Comparison of ENCODE assay signal across 18 cellular contexts in genomic region chr5:113166285-113166684, GRCh38.
DNase-seq lines count a peak whose midpoint lies in the region; TF ChIP-seq lines count a peak whose summit lies in the region.
"Had no signal": no experiment of that assay in that cellular context is flagged by ENCODE, and none has a peak within 500 bp of the region (broad histone marks: within the 10 kb centered on the region; RNA-seq: fewer than 3 reads in every experiment).

No MANE protein-coding gene starts in this region.

- CTCF ChIA-PET in AG04450 (lab: Charles Lee) = interaction anchor here (0.8 to 1.3 kb wide), 4 partner anchors 20 to 170 kb away, joined by 3 to 7 read pairs (median 4); no protein-coding TSS in a partner anchor

- no peak overlapping the region for H2AFZ ChIP-seq in hepatocyte

- H3K27ac ChIP-seq in AG04450 (ENCODE audit: low read depth, low read length) (no peak overlapping the region), hepatocyte (peak overlapping the region; percentile 77)
- H3K27ac ChIP-seq: body of pancreas had no signal

- H3K4me3 ChIP-seq in AG04450 (ENCODE audit: low read depth, low read length) = no peak overlapping the region
- no peak overlapping the region for H3K4me3 ChIP-seq in choroid plexus epithelial cell (ENCODE audit: low read depth, low read length)
- no peak overlapping the region for H3K4me3 ChIP-seq in hepatocyte
- H3K4me3 ChIP-seq: body of pancreas had no signal

- no peaks in the 10 kb centered on the region for H3K9me3 Mint-ChIP-seq in HFFc6

- DNase-seq in AG04450 (ENCODE audit: low read depth, low spot score) (peak; percentile 92), HFFc6 (peak; percentile 14), choroid plexus epithelial cell (ENCODE audit: low read depth) (peak; percentile 63), hepatocyte (ENCODE audit: low spot score) (peak; percentile 34), cortex of kidney (lab: John Stamatoyannopoulos, UW) (no peak), NCI-H1048 (lab: John Stamatoyannopoulos, UW) (no peak), middle frontal gyrus (ENCODE audit: extremely low spot score, low spot score) (no peak)
- no peak for DNase-seq in activated CD4-positive, alpha-beta T cell treated with anti-CD3 and anti-CD28 coated beads, Interleukin-2, amount 50 U/mL, for 4 hours
- DNase-seq: activated CD4-positive, alpha-beta T cell treated with anti-CD3 and anti-CD28 coated beads for 1 hour; activated CD8-positive, alpha-beta memory T cell treated with anti-CD3 and anti-CD28 coated beads, Interleukin-2, amount 50 U/mL, for 4 hours; activated naive CD4-positive, alpha-beta T cell; AML-193; body of pancreas; foreskin melanocyte; mesendoderm; NCI-H187 treated with DMSO at 0.1 percent for 48 hours; stimulated activated CD4-positive, alpha-beta T cell treated with anti-CD3 and anti-CD28 coated beads, Interleukin-2, amount 100 ng/mL, for 48 hours; T-helper 2 cell had no signal

- no peaks in the 10 kb centered on the region for H4K20me1 ChIP-seq in hepatocyte (ENCODE audit: insufficient read depth, poor library complexity, severe bottlenecking)

- TF ChIP-seq CTCF in AG04450 (IDR thresholded peaks at IDR 0.05; ENCODE audit: low read depth, low read length) = no peak
- no peak for TF ChIP-seq CTCF in HFFc6 (IDR thresholded peaks at IDR 0.05)
- no peak for TF ChIP-seq CTCF in choroid plexus epithelial cell (conservative IDR thresholded peaks at IDR 0.05; ENCODE audit: low read depth, low read length)
- no peak for TF ChIP-seq CTCF in hepatocyte (IDR thresholded peaks at IDR 0.05; ENCODE audit: poor library complexity)

- peaks cover 33% of the 10 kb centered on the region for H3K4me1 Mint-ChIP-seq in HFFc6 (ENCODE audit: low read depth)

- H3K4me2 ChIP-seq in hepatocyte = peak overlapping the region; percentile 58

- POLR2A ChIA-PET in AG04450 (lab: Yijun Ruan, JAX) = interaction anchor here (0.6 to 1.6 kb wide), 12 partner anchors 20 to 322 kb away, joined by 3 to 8 read pairs (median 4); partner anchors contain the start of gene MCC

- H3K27me3 Mint-ChIP-seq in HFFc6 (ENCODE audit: insufficient read depth) = peaks cover 10% of the 10 kb centered on the region

- H3K9me2 ChIP-seq in hepatocyte (replicated peaks; ENCODE audit: insufficient read depth) = no peaks in the 10 kb centered on the region

- peak overlapping the region; percentile 83; the same call in 1 of the 2 replicates for H3K27ac Mint-ChIP-seq in HFFc6

- H3K9me3 ChIP-seq in AG04450 (ENCODE audit: control insufficient read depth, insufficient read depth, low read length) = no peaks in the 10 kb centered on the region
- no peaks in the 10 kb centered on the region for H3K9me3 ChIP-seq in hepatocyte (ENCODE audit: low read depth)
- H3K9me3 ChIP-seq: body of pancreas had no signal

- H3K36me3 ChIP-seq in hepatocyte (replicated peaks; ENCODE audit: insufficient read depth, low read depth) = no peaks in the 10 kb centered on the region

- peaks cover 21% of the 10 kb centered on the region for H3K4me1 ChIP-seq in hepatocyte (ENCODE audit: insufficient read depth)
- H3K4me1 ChIP-seq: body of pancreas had no signal

- whole genome bisulfite sequencing in hepatocyte (ENCODE audit: low lambda C conversion rate, missing lambda C conversion rate) = 23% methylated on average over 4 of the region's 4 CpGs

- no peak overlapping the region; the same call in 1 of the 2 replicates for H3K4me3 Mint-ChIP-seq in HFFc6

- H3K27me3 ChIP-seq in AG04450 (ENCODE audit: control insufficient read depth, insufficient read depth, low read length) (no peaks in the 10 kb centered on the region), hepatocyte (no peaks in the 10 kb centered on the region)
- H3K27me3 ChIP-seq: body of pancreas had no signal

- peaks cover 45% of the 10 kb centered on the region for H3K79me2 ChIP-seq in hepatocyte

- no peaks in the 10 kb centered on the region for H3K36me3 Mint-ChIP-seq in HFFc6 (ENCODE audit: low read depth)

Comparison
In these comparisons a context has a peak if more than half of its experiments do, and no peak if none do; other contexts are left out.
1. DNase-seq: peak in AG04450 (single experiment), HFFc6 (single experiment), choroid plexus epithelial cell (single experiment) and hepatocyte (single experiment); none in cortex of kidney (single experiment), NCI-H1048 (single experiment), activated CD4-positive, alpha-beta T cell treated with anti-CD3 and anti-CD28 coated beads, Interleukin-2, amount 50 U/mL, for 4 hours (0 of 2) and middle frontal gyrus (single experiment).